In genomic region chr3:191238321-191238817, GRCh38 we compare ENCODE assay signal across 14 cellular contexts. TPM values are rescaled to one million over a fixed set of nuclear protein-coding genes. Genes with fewer than 3 reads are reported as not detected.
DNase-seq lines count a peak whose midpoint lies in the region; FAIRE-seq and TF ChIP-seq lines count a peak whose summit lies in the region.
"Had no signal": no experiment of that assay in that cellular context is flagged by ENCODE, and none has a peak within 500 bp of the region (broad histone marks: within the 10 kb centered on the region; RNA-seq: fewer than 3 reads in every experiment).

No MANE protein-coding gene starts in this region.

- H3K4me3 ChIP-seq in choroid plexus epithelial cell (ENCODE audit: low read depth, low read length) (no peak overlapping the region), SJCRH30 (no peak overlapping the region)
- H3K4me3 ChIP-seq: right atrium auricular region, suprapubic skin had no signal

- TF ChIP-seq CTCF in choroid plexus epithelial cell (conservative IDR thresholded peaks at IDR 0.05; ENCODE audit: low read depth, low read length), result no peak

- no peak for FAIRE-seq in urothelium cell line (lab: Jason Lieb, UNC)
- FAIRE-seq: endometrium had no signal

- no peaks in the 10 kb centered on the region for H3K4me1 ChIP-seq in SJCRH30
- H3K4me1 ChIP-seq: right atrium auricular region, suprapubic skin had no signal

- DNase-seq in ELR (ENCODE audit: low read depth), result peak; percentile 81
- peak; percentile 22 for DNase-seq in M059J (ENCODE audit: low read depth)
- peak; percentile 58 for DNase-seq in choroid plexus epithelial cell (ENCODE audit: low read depth)
- DNase-seq in non-pigmented ciliary epithelial cell (ENCODE audit: low read depth), result peak; percentile 47
- DNase-seq in D341Med (ENCODE audit: low spot score), result no peak
- DNase-seq in urothelium cell line (ENCODE audit: low spot score), result no peak
- no peak for DNase-seq in SJCRH30
- DNase-seq in hippocampal formation (lab: John Stamatoyannopoulos, UW), result no peak
- DNase-seq: activated T-cell treated with anti-CD3 and anti-CD28 coated beads for 4 hours, aorta had no signal

- H3K27me3 ChIP-seq in SJCRH30, result no peaks in the 10 kb centered on the region
- H3K27me3 ChIP-seq: right atrium auricular region, suprapubic skin had no signal

- no peaks in the 10 kb centered on the region for H3K9me3 ChIP-seq in SJCRH30 (replicated peaks)
- H3K9me3 ChIP-seq: right atrium auricular region, suprapubic skin had no signal

- no peaks in the 10 kb centered on the region for H3K36me3 ChIP-seq in SJCRH30
- H3K36me3 ChIP-seq: right atrium auricular region, suprapubic skin had no signal

- H3K27ac ChIP-seq in SJCRH30, result no peak overlapping the region
- H3K27ac ChIP-seq: right atrium auricular region, suprapubic skin had no signal

RNA-seq across cellular contexts. Expression of gene OSTN, which starts 39.3 kb away (rescaled TPM):
- total RNA-seq in M059J (2014; rRNA removed; shearing (Covaris generic)), result not detected in 2 replicates
- not detected in 2 replicates for total RNA-seq in SJCRH30 (2014; rRNA removed; shearing (Covaris generic))
- total RNA-seq: mucosa of gallbladder had no signal

Comparison
In these comparisons a context has a peak if more than half of its experiments do, and no peak if none do; other contexts are left out.
1. DNase-seq: peak in ELR (single experiment), M059J (single experiment), choroid plexus epithelial cell (single experiment) and non-pigmented ciliary epithelial cell (single experiment); none in D341Med (single experiment), urothelium cell line (single experiment), SJCRH30 (0 of 2) and hippocampal formation (0 of 2).